2 cellular contexts compared by ENCODE assay signal in genomic region chr1:236029428-236029940, GRCh38.
TF ChIP-seq lines count a peak whose summit lies in the region.

No MANE protein-coding gene starts in this region.

TF ChIP-seq in IMR-90, 13 proteins besides CTCF, POLR2A, EP300 and RAD21:
- TF ChIP-seq RFX5 (IDR thresholded peaks at IDR 0.05; ENCODE audit: low read depth, low read length) (no peak), RCOR1 (IDR thresholded peaks at IDR 0.05; ENCODE audit: insufficient replicate concordance, low read length) (no peak), MXI1 (IDR thresholded peaks at IDR 0.05; ENCODE audit: borderline replicate concordance, low read depth, low read length) (no peak), NFE2L2 (IDR thresholded peaks at IDR 0.05; ENCODE audit: low read depth, low read length) (no peak), BHLHE40 (IDR thresholded peaks at IDR 0.05; ENCODE audit: low read depth, low read length) (no peak), MAZ (IDR thresholded peaks at IDR 0.05; ENCODE audit: borderline replicate concordance, low read depth, low read length) (no peak), FOS (IDR thresholded peaks at IDR 0.05; ENCODE audit: low read depth, low read length) (no peak), CEBPB (IDR thresholded peaks at IDR 0.05; ENCODE audit: low read depth, low read length) (no peak), ELK1 (IDR thresholded peaks at IDR 0.05; ENCODE audit: borderline replicate concordance, low read depth, low read length) (no peak), USF2 (IDR thresholded peaks at IDR 0.05; ENCODE audit: low read depth, low read length) (no peak), CHD1 (IDR thresholded peaks at IDR 0.05; ENCODE audit: low read depth, low read length) (no peak), MAFK (IDR thresholded peaks at IDR 0.05; ENCODE audit: low read depth, low read length) (no peak), SMC3 (IDR thresholded peaks at IDR 0.05; ENCODE audit: low read depth, low read length) (no peak)
TF ChIP-seq in IMR-90: peak in this region for 0.

TF ChIP-seq in K562, 482 proteins besides CTCF, POLR2A, EP300 and RAD21 (continues in another document):
- TF ChIP-seq MGA (IDR thresholded peaks at IDR 0.05) (no peak), GATA2 (CRISPR knock-in tag; IDR thresholded peaks at IDR 0.05) (no peak), NFYB (IDR thresholded peaks at IDR 0.05; ENCODE audit: extremely low read depth, insufficient read length) (no peak), FOXP1 (CRISPR knock-in tag; IDR thresholded peaks at IDR 0.05) (no peak), VEZF1 (CRISPR knock-in tag; IDR thresholded peaks at IDR 0.05) (no peak), ZNF12 (CRISPR knock-in tag; IDR thresholded peaks at IDR 0.05) (no peak), NFE2L1 (tag; IDR thresholded peaks at IDR 0.05; ENCODE audit: borderline replicate concordance, low read depth) (no peak), SMAD1 (IDR thresholded peaks at IDR 0.05; ENCODE audit: low read depth, low read length, partially characterized antibody) (no peak), NR4A1 (CRISPR knock-in tag; IDR thresholded peaks at IDR 0.05) (no peak), NR4A1 (tag; IDR thresholded peaks at IDR 0.05) (no peak), PRDM10 (IDR thresholded peaks at IDR 0.05; ENCODE audit: partially characterized antibody) (no peak), ZNF140 (CRISPR knock-in tag; IDR thresholded peaks at IDR 0.05) (no peak), ZMIZ1 (IDR thresholded peaks at IDR 0.05; ENCODE audit: low read depth in 2 of 2, low read length in 2 of 2) (no peak), CHAMP1 (IDR thresholded peaks at IDR 0.05) (no peak), KDM5B (IDR thresholded peaks at IDR 0.05; ENCODE audit: insufficient replicate concordance, low read depth, low read length) (no peak), BRF2 (IDR thresholded peaks at IDR 0.05; ENCODE audit: borderline replicate concordance, insufficient read depth, insufficient read length) (no peak), ZBTB5 (IDR thresholded peaks at IDR 0.05) (no peak), POLR2AphosphoS5 (IDR thresholded peaks at IDR 0.05; ENCODE audit: control insufficient read depth, insufficient read depth, low read depth, low read length) (no peak), MCM7 (IDR thresholded peaks at IDR 0.05) (no peak)
